Comparison of ENCODE assay signal across 1 cellular context in the genomic region with DNA sequence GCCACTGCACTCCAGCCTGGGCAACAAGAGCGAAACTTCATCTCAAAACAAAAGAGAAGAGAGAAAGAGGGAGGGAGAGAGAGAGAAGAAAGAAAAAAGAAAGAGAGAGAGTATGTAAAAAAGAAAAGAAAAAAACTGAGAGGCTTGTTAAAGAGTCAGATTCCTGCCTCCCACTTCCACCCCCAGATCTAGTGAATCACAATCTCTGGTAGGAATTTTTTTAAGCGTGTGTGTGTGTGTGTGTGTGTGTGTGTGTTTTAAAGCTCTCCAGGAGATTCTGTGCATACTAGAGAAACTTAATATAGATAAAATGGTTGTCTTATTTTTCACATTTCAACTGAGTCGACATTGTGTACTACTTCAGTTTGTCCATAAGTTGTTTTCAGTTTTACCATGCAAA.
TF ChIP-seq lines count a peak whose summit lies in the region.

No MANE protein-coding gene starts in this region.

TF ChIP-seq in K562, 482 proteins besides CTCF, POLR2A, EP300 and RAD21 (continued from another document):
- TF ChIP-seq, protein P1, sequence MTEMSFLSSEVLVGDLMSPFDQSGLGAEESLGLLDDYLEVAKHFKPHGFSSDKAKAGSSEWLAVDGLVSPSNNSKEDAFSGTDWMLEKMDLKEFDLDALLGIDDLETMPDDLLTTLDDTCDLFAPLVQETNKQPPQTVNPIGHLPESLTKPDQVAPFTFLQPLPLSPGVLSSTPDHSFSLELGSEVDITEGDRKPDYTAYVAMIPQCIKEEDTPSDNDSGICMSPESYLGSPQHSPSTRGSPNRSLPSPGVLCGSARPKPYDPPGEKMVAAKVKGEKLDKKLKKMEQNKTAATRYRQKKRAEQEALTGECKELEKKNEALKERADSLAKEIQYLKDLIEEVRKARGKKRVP (CRISPR knock-in tag; IDR thresholded peaks at IDR 0.05), result no peak
- TF ChIP-seq GMEB1 (CRISPR knock-in tag; IDR thresholded peaks at IDR 0.05), result no peak
